ENCODE assay signal across 1 cellular context in the genomic region with DNA sequence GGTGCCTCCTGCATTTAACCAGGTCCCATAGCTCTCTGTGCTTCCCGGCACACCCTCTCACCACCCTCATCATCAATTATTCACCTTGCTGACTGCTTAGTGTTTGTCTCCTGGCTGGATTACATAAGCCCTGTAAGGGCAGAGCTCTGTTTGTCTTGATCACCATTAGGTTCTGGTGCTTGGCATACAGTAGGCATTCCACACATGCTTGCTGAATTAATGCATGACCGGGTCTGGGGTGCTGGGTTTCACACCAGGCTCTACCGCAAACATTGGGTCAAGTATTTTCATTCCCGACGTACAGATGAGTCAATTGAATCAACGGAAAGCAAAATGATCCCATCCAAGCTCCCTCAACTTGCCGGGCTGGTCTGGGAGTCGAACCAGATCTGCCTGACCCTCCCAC.
TF ChIP-seq lines count a peak whose summit lies in the region.

No MANE protein-coding gene starts in this region.

TF ChIP-seq in GM23338, 12 proteins besides CTCF, POLR2A, EP300 and RAD21 (continued from another document):
- TF ChIP-seq, protein P1, sequence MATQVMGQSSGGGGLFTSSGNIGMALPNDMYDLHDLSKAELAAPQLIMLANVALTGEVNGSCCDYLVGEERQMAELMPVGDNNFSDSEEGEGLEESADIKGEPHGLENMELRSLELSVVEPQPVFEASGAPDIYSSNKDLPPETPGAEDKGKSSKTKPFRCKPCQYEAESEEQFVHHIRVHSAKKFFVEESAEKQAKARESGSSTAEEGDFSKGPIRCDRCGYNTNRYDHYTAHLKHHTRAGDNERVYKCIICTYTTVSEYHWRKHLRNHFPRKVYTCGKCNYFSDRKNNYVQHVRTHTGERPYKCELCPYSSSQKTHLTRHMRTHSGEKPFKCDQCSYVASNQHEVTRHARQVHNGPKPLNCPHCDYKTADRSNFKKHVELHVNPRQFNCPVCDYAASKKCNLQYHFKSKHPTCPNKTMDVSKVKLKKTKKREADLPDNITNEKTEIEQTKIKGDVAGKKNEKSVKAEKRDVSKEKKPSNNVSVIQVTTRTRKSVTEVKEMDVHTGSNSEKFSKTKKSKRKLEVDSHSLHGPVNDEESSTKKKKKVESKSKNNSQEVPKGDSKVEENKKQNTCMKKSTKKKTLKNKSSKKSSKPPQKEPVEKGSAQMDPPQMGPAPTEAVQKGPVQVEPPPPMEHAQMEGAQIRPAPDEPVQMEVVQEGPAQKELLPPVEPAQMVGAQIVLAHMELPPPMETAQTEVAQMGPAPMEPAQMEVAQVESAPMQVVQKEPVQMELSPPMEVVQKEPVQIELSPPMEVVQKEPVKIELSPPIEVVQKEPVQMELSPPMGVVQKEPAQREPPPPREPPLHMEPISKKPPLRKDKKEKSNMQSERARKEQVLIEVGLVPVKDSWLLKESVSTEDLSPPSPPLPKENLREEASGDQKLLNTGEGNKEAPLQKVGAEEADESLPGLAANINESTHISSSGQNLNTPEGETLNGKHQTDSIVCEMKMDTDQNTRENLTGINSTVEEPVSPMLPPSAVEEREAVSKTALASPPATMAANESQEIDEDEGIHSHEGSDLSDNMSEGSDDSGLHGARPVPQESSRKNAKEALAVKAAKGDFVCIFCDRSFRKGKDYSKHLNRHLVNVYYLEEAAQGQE (IDR thresholded peaks at IDR 0.05; ENCODE audit: unreplicated experiment): no peak
- TF ChIP-seq ZNF331 (CRISPR knock-in tag; IDR thresholded peaks at IDR 0.05; ENCODE audit: low read depth): no peak
